Comparison of ENCODE assay signal across 14 cellular contexts in genomic region chr7:153061913-153062528, GRCh38.
DNase-seq lines count a peak whose midpoint lies in the region; TF ChIP-seq lines count a peak whose summit lies in the region.
"Had no signal": no experiment of that assay in that cellular context is flagged by ENCODE, and none has a peak within 500 bp of the region (broad histone marks: within the 10 kb centered on the region; RNA-seq: fewer than 3 reads in every experiment).

No MANE protein-coding gene starts in this region.

- H3K4me1 ChIP-seq in liver (ENCODE audit: control insufficient read depth in 4 of 4, insufficient read depth in 4 of 4, low read length in 3 of 4): no peaks in the 10 kb centered on the region
- H3K4me1 ChIP-seq: adrenal gland, SJSA1 had no signal

- H3K9ac ChIP-seq in liver (ENCODE audit: low read depth in 1 of 2, low read length in 2 of 2): no peak overlapping the region

- no peaks in the 10 kb centered on the region for H3K27me3 ChIP-seq in liver (ENCODE audit: control insufficient read depth in 4 of 4, insufficient read depth in 4 of 4, low read length in 3 of 4)
- H3K27me3 ChIP-seq: adrenal gland, SJSA1 had no signal

- peak; percentile 21 for DNase-seq in DMS 273 (lab: John Stamatoyannopoulos, UW; ENCODE audit: unreplicated experiment)
- DNase-seq in DMS 273 treated with DMSO at 0.1 percent for 48 hours (lab: John Stamatoyannopoulos, UW): no peak
- peak; percentile 37 for DNase-seq in HuH-7 (ENCODE audit: low spot score)
- peak; percentile 16 for DNase-seq in activated CD4-positive, alpha-beta memory T cell treated with anti-CD3 and anti-CD28 coated beads for 36 hours
- no peak for DNase-seq in GM10266 (ENCODE audit: extremely low spot score)
- DNase-seq in KG1 (lab: John Stamatoyannopoulos, UW): no peak
- no peak for DNase-seq in NCI-H1436 (lab: John Stamatoyannopoulos, UW)
- DNase-seq: GF-D8, NCI-H2107 had no signal

- POLR2A ChIA-PET in activated CD4-positive, alpha-beta memory T cell treated with anti-CD3 and anti-CD28 coated beads for 36 hours (lab: Charles Lee): no interaction called here

- no peaks in the 10 kb centered on the region for H3K36me3 Mint-ChIP-seq in activated CD4-positive, alpha-beta memory T cell treated with anti-CD3 and anti-CD28 coated beads for 36 hours
- H3K36me3 Mint-ChIP-seq: natural killer cell treated with Interleukin-12 subunit alpha and Interleukin-12 subunit beta and Interleukin-15 and Interleukin-18, amount 100 ng/mL, for 72 hours had no signal

- H3K36me3 ChIP-seq in liver (ENCODE audit: control insufficient read depth in 4 of 4, insufficient read depth in 3 of 4, low read depth in 1 of 4, low read length in 3 of 4): no peaks in the 10 kb centered on the region
- H3K36me3 ChIP-seq: adrenal gland, SJSA1 had no signal

- H3K9me3 ChIP-seq in liver (ENCODE audit: control insufficient read depth in 4 of 4, low read length in 3 of 4): no peaks in the 10 kb centered on the region
- H3K9me3 ChIP-seq: adrenal gland, SJSA1 had no signal

- H3K27ac ChIP-seq in liver (ENCODE audit: low read depth in 1 of 2, low read length in 2 of 2): no peak overlapping the region
- H3K27ac ChIP-seq: 22Rv1, adrenal gland, SJSA1 had no signal

- TF ChIP-seq RAD21 in liver (IDR thresholded peaks at IDR 0.05): no peak

- TF ChIP-seq CTCF in liver (IDR thresholded peaks at IDR 0.05; ENCODE audit: low read depth, low read length, missing input control) (no peak), GM10266 (IDR thresholded peaks at IDR 0.05; ENCODE audit: control insufficient read depth, insufficient read depth, low read depth, missing control alignments) (no peak)

- no peak overlapping the region for H3K27ac Mint-ChIP-seq in activated CD4-positive, alpha-beta memory T cell treated with anti-CD3 and anti-CD28 coated beads for 36 hours
- H3K27ac Mint-ChIP-seq: natural killer cell treated with Interleukin-12 subunit alpha and Interleukin-12 subunit beta and Interleukin-15 and Interleukin-18, amount 100 ng/mL, for 72 hours had no signal

- H3K9me3 Mint-ChIP-seq in activated CD4-positive, alpha-beta memory T cell treated with anti-CD3 and anti-CD28 coated beads for 36 hours: no peaks in the 10 kb centered on the region

- H3K27me3 Mint-ChIP-seq in activated CD4-positive, alpha-beta memory T cell treated with anti-CD3 and anti-CD28 coated beads for 36 hours: no peaks in the 10 kb centered on the region

- 39% methylated on average over 13 of the region's 13 CpGs for WGBS in liver

- H3K4me1 Mint-ChIP-seq in activated CD4-positive, alpha-beta memory T cell treated with anti-CD3 and anti-CD28 coated beads for 36 hours (ENCODE audit: low read depth): no peaks in the 10 kb centered on the region

- H3K4me3 ChIP-seq in liver (ENCODE audit: low read depth in 1 of 3, low read length in 3 of 3): no peak overlapping the region
- H3K4me3 ChIP-seq: adrenal gland, SJSA1 had no signal

- intact Hi-C loops in activated CD4-positive, alpha-beta memory T cell treated with anti-CD3 and anti-CD28 coated beads for 36 hours (cut with micrococcal nuclease): no loop called here

- no peak overlapping the region for H3K4me3 Mint-ChIP-seq in activated CD4-positive, alpha-beta memory T cell treated with anti-CD3 and anti-CD28 coated beads for 36 hours
- H3K4me3 Mint-ChIP-seq: natural killer cell treated with Interleukin-12 subunit alpha and Interleukin-12 subunit beta and Interleukin-15 and Interleukin-18, amount 100 ng/mL, for 72 hours had no signal

- CTCF ChIA-PET in activated CD4-positive, alpha-beta memory T cell treated with anti-CD3 and anti-CD28 coated beads for 36 hours (lab: Charles Lee): no interaction called here

TF ChIP-seq in liver, 16 proteins besides CTCF, POLR2A, EP300 and RAD21:
- TF ChIP-seq REST (IDR thresholded peaks at IDR 0.05): peak; percentile 98
- no peak for TF ChIP-seq FOXA1 (IDR thresholded peaks at IDR 0.05)
- no peak for TF ChIP-seq MAX (IDR thresholded peaks at IDR 0.05)
- no peak for TF ChIP-seq FOXA2 (IDR thresholded peaks at IDR 0.05)
- no peak for TF ChIP-seq HNF4G (IDR thresholded peaks at IDR 0.05)
- no peak for TF ChIP-seq EGR1 (IDR thresholded peaks at IDR 0.05; ENCODE audit: low read depth in 2 of 2)
- TF ChIP-seq TAF1 (conservative IDR thresholded peaks at IDR 0.05): no peak

Comparison
In these comparisons a context has a peak if more than half of its experiments do, and no peak if none do; other contexts are left out.
1. DNase-seq: peak in DMS 273 (single experiment), HuH-7 (single experiment) and activated CD4-positive, alpha-beta memory T cell treated with anti-CD3 and anti-CD28 coated beads for 36 hours (single experiment); none in DMS 273 treated with DMSO at 0.1 percent for 48 hours (single experiment), GM10266 (single experiment), KG1 (single experiment) and NCI-H1436 (single experiment).